Comparison of ENCODE assay signal across 12 cellular contexts in the genomic region with DNA sequence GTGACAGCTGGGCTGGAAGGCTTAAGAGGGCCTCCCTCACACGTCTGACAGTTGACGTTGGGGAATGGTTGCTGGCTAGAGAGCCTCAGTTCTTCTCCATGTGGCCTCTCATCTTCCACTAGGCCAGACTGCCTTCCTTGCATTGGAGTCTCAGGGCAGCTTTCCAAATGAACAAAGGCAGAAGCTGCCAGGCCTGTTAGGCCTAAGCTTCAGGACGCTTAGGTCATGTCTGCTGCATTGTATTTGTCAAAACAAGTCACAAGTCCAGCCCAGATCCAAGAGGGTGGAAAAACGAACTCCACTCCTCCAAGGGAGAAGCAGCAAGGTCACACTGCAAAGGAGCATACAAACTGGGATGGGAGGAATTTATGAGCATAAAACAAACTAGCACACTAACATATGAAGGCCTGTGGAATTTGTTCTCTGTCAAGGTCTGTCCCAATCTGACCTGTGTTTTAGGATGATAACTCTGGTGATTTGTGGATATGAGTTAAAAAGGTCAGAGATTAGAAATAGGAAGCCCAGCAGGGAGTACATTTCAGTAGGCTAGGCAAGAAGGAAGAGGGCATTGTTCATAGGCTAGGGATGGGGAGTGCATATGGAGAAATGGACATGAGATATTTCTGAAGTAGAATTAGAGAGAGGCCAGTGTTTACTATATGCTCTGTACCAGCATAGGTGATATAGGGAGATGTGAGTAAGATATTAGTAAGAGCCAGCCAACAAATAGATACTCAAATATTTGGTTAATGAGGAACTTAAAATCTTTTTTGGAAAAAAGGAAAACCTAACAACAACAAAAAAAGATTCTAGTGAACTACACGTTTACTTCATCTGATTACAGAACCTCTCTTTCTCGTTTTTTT. TPM values are rescaled to one million over a fixed set of nuclear protein-coding genes. Genes with fewer than 3 reads are reported as not detected.
A peak's percentile ranks its signal among the peaks of the same experiment; 100 is the strongest.
DNase-seq lines count a peak whose midpoint lies in the region; ATAC-seq and TF ChIP-seq lines count a peak whose summit lies in the region.
"Had no signal": no experiment of that assay in that cellular context is flagged by ENCODE, and none has a peak within 500 bp of the region (broad histone marks: within the 10 kb centered on the region; RNA-seq: fewer than 3 reads in every experiment).

No MANE protein-coding gene starts in this region.

- H3K27me3 ChIP-seq in fibroblast of lung (ENCODE audit: control insufficient read depth, insufficient read depth, low read length) (no peaks in the 10 kb centered on the region), transverse colon (no peaks in the 10 kb centered on the region), foreskin keratinocyte (no peaks in the 10 kb centered on the region)

- no peaks in the 10 kb centered on the region for H3K36me3 ChIP-seq in fibroblast of lung (ENCODE audit: control insufficient read depth, insufficient read depth, low read length)
- no peaks in the 10 kb centered on the region for H3K36me3 ChIP-seq in transverse colon

- no peak overlapping the region for H3K4me3 Mint-ChIP-seq in mesothelial cell of epicardium
- H3K4me3 Mint-ChIP-seq: activated CD4-positive, alpha-beta T cell treated with anti-CD3 and anti-CD28 coated beads, Interleukin-2, amount 10 ng/mL, durations not matched to agents 7 days and 5 days; activated T-helper 17 cell treated with anti-CD3 and anti-CD28 coated beads, Interleukin-2, amount 50 U/mL, for 72 hours had no signal

- no peaks in the 10 kb centered on the region for H3K27me3 Mint-ChIP-seq in mesothelial cell of epicardium (ENCODE audit: low read depth)
- H3K27me3 Mint-ChIP-seq: activated CD4-positive, alpha-beta T cell treated with anti-CD3 and anti-CD28 coated beads, Interleukin-2, amount 10 ng/mL, durations not matched to agents 7 days and 5 days; activated T-helper 17 cell treated with anti-CD3 and anti-CD28 coated beads, Interleukin-2, amount 50 U/mL, for 72 hours had no signal

- H3K4me1 ChIP-seq in fibroblast of lung (ENCODE audit: control insufficient read depth, extremely low read depth, insufficient read depth, low read length) (peaks cover 2% of the 10 kb centered on the region), transverse colon (peaks cover 5 to 31% (median 18%) of the 10 kb centered on the region in 4 donors), foreskin keratinocyte (no peaks in the 10 kb centered on the region)

- H3K27ac Mint-ChIP-seq in mesothelial cell of epicardium: peak overlapping the region; percentile 43
- H3K27ac Mint-ChIP-seq: activated CD4-positive, alpha-beta T cell treated with anti-CD3 and anti-CD28 coated beads, Interleukin-2, amount 10 ng/mL, durations not matched to agents 7 days and 5 days; activated T-helper 17 cell treated with anti-CD3 and anti-CD28 coated beads, Interleukin-2, amount 50 U/mL, for 72 hours had no signal

- DNase-seq in fibroblast of lung (ENCODE audit: low read depth in 2 of 2) (peak; percentile 27 to 48), mesothelial cell of epicardium (ENCODE audit: low spot score in 2 of 2, unreplicated experiment in 2 of 2) (no peak), transverse colon (no peak), foreskin keratinocyte (no peak)
- DNase-seq in activated T-cell treated with anti-CD3 and anti-CD28 coated beads, Interleukin-2, amount 50 U/mL, for 48 hours: no peak
- DNase-seq: activated CD4-positive, alpha-beta T cell treated with anti-CD3 and anti-CD28 coated beads, Interleukin-2, amount 10 ng/mL, durations not matched to agents 7 days and 5 days; NCI-H1105; posterior cingulate gyrus had no signal

- no peaks in the 10 kb centered on the region for H4K20me1 ChIP-seq in fibroblast of lung (ENCODE audit: control insufficient read depth, extremely low read depth, insufficient read depth, low read length)

- H3K4me3 ChIP-seq in fibroblast of lung (replicated peaks in 1 of 4; ENCODE audit: control extremely low read depth in 1 of 4, insufficient read depth in 1 of 4, low read depth in 3 of 4, low read length in 4 of 4) (no peak overlapping the region), transverse colon (no peak overlapping the region)

- no peaks in the 10 kb centered on the region for H3K79me2 ChIP-seq in fibroblast of lung (ENCODE audit: control insufficient read depth, insufficient read depth, low read length)

- intact Hi-C loops in transverse colon (cut with DNase I; ENCODE audit: low total_unique reads): no loop called here

- H3K4me2 ChIP-seq in fibroblast of lung (ENCODE audit: extremely low read depth, insufficient read depth, low read length): no peak overlapping the region

- H3K36me3 Mint-ChIP-seq in mesothelial cell of epicardium: peaks cover 2% of the 10 kb centered on the region

- in situ Hi-C loops in transverse colon (cut with MboI; ENCODE audit: low pct_ligation_motif_present in 1 of 4, low pct_unique_long_range_greater_than_20kb in 1 of 4, low sequenced_read_pairs in 3 of 4): no loop called here

- H3K4me1 Mint-ChIP-seq in mesothelial cell of epicardium: peaks cover 38% of the 10 kb centered on the region
- H3K4me1 Mint-ChIP-seq: activated CD4-positive, alpha-beta T cell treated with anti-CD3 and anti-CD28 coated beads, Interleukin-2, amount 10 ng/mL, durations not matched to agents 7 days and 5 days; activated T-helper 17 cell treated with anti-CD3 and anti-CD28 coated beads, Interleukin-2, amount 50 U/mL, for 72 hours had no signal

- no peak for ATAC-seq in GM21390 (IDR thresholded peaks at IDR 0.05; ENCODE audit: unreplicated experiment)
- no peak for ATAC-seq in GM19467 (IDR thresholded peaks at IDR 0.05; ENCODE audit: unreplicated experiment)
- no peak for ATAC-seq in foreskin keratinocyte
- ATAC-seq: activated T-helper 17 cell treated with anti-CD3 and anti-CD28 coated beads, Interleukin-2, amount 50 U/mL, for 72 hours had no signal

- WGBS in transverse colon (ENCODE audit: low coverage in 1 of 2), 2 donors: 42 to 48% methylated on average over 2 to 6 of the region's 6 CpGs

- no peak overlapping the region for H3K9ac ChIP-seq in fibroblast of lung (ENCODE audit: insufficient read depth, low read length)

- peaks cover 5% of the 10 kb centered on the region for H3K9me3 Mint-ChIP-seq in mesothelial cell of epicardium
- H3K9me3 Mint-ChIP-seq: activated CD4-positive, alpha-beta T cell treated with anti-CD3 and anti-CD28 coated beads, Interleukin-2, amount 10 ng/mL, durations not matched to agents 7 days and 5 days; activated T-helper 17 cell treated with anti-CD3 and anti-CD28 coated beads, Interleukin-2, amount 50 U/mL, for 72 hours had no signal

- no peak for TF ChIP-seq EP300 in transverse colon (IDR thresholded peaks at IDR 0.05; ENCODE audit: low read depth)

- TF ChIP-seq POLR2A in transverse colon (IDR thresholded peaks at IDR 0.05): no peak

- H3K27ac ChIP-seq in VCaP (peak overlapping the region; percentile 49), fibroblast of lung (ENCODE audit: insufficient read depth, low read length) (no peak overlapping the region), transverse colon (peak overlapping the region; percentile 44 to 68 (median 56)), foreskin keratinocyte (no peak overlapping the region)

- H2AFZ ChIP-seq in fibroblast of lung (ENCODE audit: low read length): no peak overlapping the region

- H3K9me3 ChIP-seq in fibroblast of lung (ENCODE audit: control insufficient read depth, insufficient read depth, low read depth, low read length) (no peaks in the 10 kb centered on the region), transverse colon (no peaks in the 10 kb centered on the region)

- TF ChIP-seq CTCF in VCaP (conservative IDR thresholded peaks at IDR 0.05) (no peak), fibroblast of lung (conservative IDR thresholded peaks at IDR 0.05 in 1 of 2, IDR thresholded peaks at IDR 0.05 in 1 of 2; ENCODE audit: low read depth in 1 of 2, low read length in 2 of 2) (no peak), mesothelial cell of epicardium (IDR thresholded peaks at IDR 0.05; ENCODE audit: unreplicated experiment) (no peak), transverse colon (IDR thresholded peaks at IDR 0.05) (no peak), foreskin keratinocyte (conservative IDR thresholded peaks at IDR 0.05) (no peak)

RNA-seq across cellular contexts. Expression of a gene that starts 29.1 kb away (rescaled TPM):
- total RNA-seq in fibroblast of lung (312 and 601 TPM in 2 replicates), mesothelial cell of epicardium (241 to 260 TPM (median 247 TPM) in 3 replicates), transverse colon (10 to 100 TPM; 22.4 to 96.2 (median 59.7) TPM), foreskin keratinocyte (150 and 177 TPM in 2 replicates)
- polyA plus RNA-seq in fibroblast of lung (637 and 670 TPM in 2 replicates), foreskin keratinocyte (83.5 and 103 TPM in 2 replicates)
- 520 and 526 TPM in 2 replicates for polyA plus RNA-seq in fibroblast of lung (2012)
- 153 and 168 TPM in 2 replicates for polyA minus RNA-seq in fibroblast of lung (ENCODE audit: low replicate concordance)

Comparison
In these comparisons a context has a peak if more than half of its experiments do, and no peak if none do; other contexts are left out.
1. H3K27ac ChIP-seq: peak in VCaP (single experiment) and transverse colon (4 of 4); none in fibroblast of lung (single experiment) and foreskin keratinocyte (single experiment).
2. DNase-seq: peak in fibroblast of lung (2 of 2); none in mesothelial cell of epicardium (0 of 2), transverse colon (single experiment), activated T-cell treated with anti-CD3 and anti-CD28 coated beads, Interleukin-2, amount 50 U/mL, for 48 hours (0 of 2) and foreskin keratinocyte (0 of 2).